Comparison of ENCODE assay signal across 35 cellular contexts in genomic region chr15:40347559-40348470, GRCh38. TPM values are rescaled to one million over a fixed set of nuclear protein-coding genes. Genes with fewer than 3 reads are reported as not detected.
DNase-seq lines count a peak whose midpoint lies in the region; ATAC-seq and TF ChIP-seq lines count a peak whose summit lies in the region.
"Had no signal": no experiment of that assay in that cellular context is flagged by ENCODE, and none has a peak within 500 bp of the region (broad histone marks: within the 10 kb centered on the region; RNA-seq: fewer than 3 reads in every experiment).

No MANE protein-coding gene starts in this region.

- peak; percentile 7; the same call in 1 of the 2 replicates for ATAC-seq in PC-3
- ATAC-seq: natural killer cell treated with Interleukin-12 subunit alpha and Interleukin-12 subunit beta and Interleukin-15 and Interleukin-18, amount 100 ng/mL, for 72 hours had no signal

- H3K36me3 Mint-ChIP-seq in endothelial cell (ENCODE audit: low read depth, unreplicated experiment) = no peaks in the 10 kb centered on the region
- no peaks in the 10 kb centered on the region for H3K36me3 Mint-ChIP-seq in activated T-cell treated with anti-CD3 and anti-CD28 coated beads, Interleukin-2, amount 50 U/mL, for 24 hours (ENCODE audit: low read depth)
- H3K36me3 Mint-ChIP-seq in MCF 10A (ENCODE audit: insufficient read depth, unreplicated experiment) = no peaks in the 10 kb centered on the region
- H3K36me3 Mint-ChIP-seq: activated naive CD8-positive, alpha-beta T cell treated with anti-CD3 and anti-CD28 coated beads, Interleukin-2, amount 10 ng/mL, durations not matched to agents 7 days and 5 days; mesothelial cell of epicardium; natural killer cell treated with Interleukin-12 subunit alpha and Interleukin-12 subunit beta and Interleukin-15 and Interleukin-18, amount 100 ng/mL, for 72 hours had no signal

- H3K9me3 Mint-ChIP-seq in endothelial cell (ENCODE audit: unreplicated experiment) (no peaks in the 10 kb centered on the region), MCF 10A (ENCODE audit: unreplicated experiment) (no peaks in the 10 kb centered on the region)
- H3K9me3 Mint-ChIP-seq in activated T-cell treated with anti-CD3 and anti-CD28 coated beads, Interleukin-2, amount 50 U/mL, for 24 hours = no peaks in the 10 kb centered on the region
- H3K9me3 Mint-ChIP-seq: activated B cell treated with CpG ODN at 0.5 μM for 24 hours; activated CD4-positive, alpha-beta T cell treated with anti-CD3 and anti-CD28 coated beads, Interleukin-2, amount 10 ng/mL, durations not matched to agents 7 days and 5 days; activated naive CD8-positive, alpha-beta T cell treated with anti-CD3 and anti-CD28 coated beads, Interleukin-2, amount 10 ng/mL, durations not matched to agents 7 days and 5 days; mesothelial cell of epicardium; natural killer cell treated with Interleukin-12 subunit alpha and Interleukin-12 subunit beta and Interleukin-15 and Interleukin-18, amount 100 ng/mL, for 72 hours; stimulated activated naive CD8-positive, alpha-beta T cell treated with anti-CD3 and anti-CD28 coated beads, Interleukin-15, Interleukin-2, amounts not matched to agents 100 ng/mL and 50 ng/mL, for 24 hours had no signal

- H3K27me3 ChIP-seq in PC-3 (ENCODE audit: low read length) (no peaks in the 10 kb centered on the region), mucosa of rectum (ENCODE audit: control insufficient read depth in 2 of 2, insufficient read depth in 2 of 2, low read length in 2 of 2) (no peaks in the 10 kb centered on the region)
- H3K27me3 ChIP-seq: ascending aorta, thyroid gland had no signal

- no peaks in the 10 kb centered on the region for H4K20me1 ChIP-seq in PC-3 (ENCODE audit: low read length)

- CTCF ChIA-PET in PC-3 (lab: Charles Lee) (no interaction called here), MCF 10A (lab: Yijun Ruan, JAX) (interaction anchor here (0.6 to 1.8 kb wide), 4 partner anchors 16 to 130 kb away, joined by 3 to 5 read pairs (median 4); no protein-coding TSS in a partner anchor)

- peak overlapping the region; percentile 37 for H3K4me2 ChIP-seq in PC-3 (ENCODE audit: low read length)

- no peaks in the 10 kb centered on the region for H3K9me2 ChIP-seq in PC-3 (replicated peaks; ENCODE audit: low read length)

- H3K36me3 ChIP-seq in PC-3 (ENCODE audit: low read depth, low read length) (no peaks in the 10 kb centered on the region), mucosa of rectum (ENCODE audit: control insufficient read depth in 2 of 2, insufficient read depth in 2 of 2, low read length in 2 of 2) (peaks cover 0 to 7% of the 10 kb centered on the region in 2 donors), urinary bladder (ENCODE audit: insufficient read depth) (no peaks in the 10 kb centered on the region)
- H3K36me3 ChIP-seq: ascending aorta, left ventricle myocardium inferior, thyroid gland had no signal

- peak; percentile 77 for DNase-seq in PC-3
- DNase-seq in endothelial cell (ENCODE audit: low spot score) = no peak
- DNase-seq in SIG-M5 treated with dmso at 0.1 percent for 504 hours (lab: John Stamatoyannopoulos, UW; ENCODE audit: unreplicated experiment) = no peak
- no peak for DNase-seq in activated T-cell treated with anti-CD3 and anti-CD28 coated beads, Interleukin-2, amount 50 U/mL, for 24 hours
- no peak for DNase-seq in MCF 10A (ENCODE audit: unreplicated experiment)
- DNase-seq: activated B cell treated with CpG ODN at 0.5 μM for 24 hours; activated CD4-positive, alpha-beta T cell treated with anti-CD3 and anti-CD28 coated beads, Interleukin-2, amount 10 ng/mL, durations not matched to agents 7 days and 5 days; activated gamma-delta T cell treated with Interleukin-2 at 50 U/mL for 16 hours; activated naive CD8-positive, alpha-beta T cell treated with anti-CD3 and anti-CD28 coated beads, Interleukin-2, amount 10 ng/mL, durations not matched to agents 7 days and 5 days; activated T-cell treated with anti-CD3 and anti-CD28 coated beads, Interleukin-2, amount 50 U/mL, for 1 hour; effector memory CD4-positive, alpha-beta T cell; glutamatergic neuron; Kasumi-1; left ventricle myocardium inferior; MV-4-11; NCI-H146; NCI-H446; NCI-H774; retina; thyroid gland had no signal

- H3K9me3 ChIP-seq in PC-3 (ENCODE audit: low read length) (no peaks in the 10 kb centered on the region), mucosa of rectum (ENCODE audit: control insufficient read depth in 2 of 2, low read length in 2 of 2) (no peaks in the 10 kb centered on the region)
- H3K9me3 ChIP-seq: ascending aorta, left ventricle myocardium inferior, thyroid gland had no signal

- H3K9ac ChIP-seq in PC-3 (ENCODE audit: low read length) = 0 out of 2 replicates have a peak overlapping the region, but pooled peaks have one; percentile 13
- peak overlapping the region; percentile 78 to 96 for H3K9ac ChIP-seq in mucosa of rectum (ENCODE audit: low read depth in 1 of 2, low read length in 2 of 2)

- peak overlapping the region; percentile 51 for H3K27ac ChIP-seq in PC-3 (ENCODE audit: low read length)
- H3K27ac ChIP-seq in mucosa of rectum (ENCODE audit: low read depth in 2 of 2, low read length in 2 of 2) = peak overlapping the region; percentile 100
- H3K27ac ChIP-seq in urinary bladder (ENCODE audit: low read depth) = peak overlapping the region; percentile 53
- H3K27ac ChIP-seq: ascending aorta, left ventricle myocardium inferior, thyroid gland had no signal

- no peak overlapping the region for H3K4me3 ChIP-seq in PC-3 (ENCODE audit: low read length)
- H3K4me3 ChIP-seq in mucosa of rectum (ENCODE audit: low read length in 2 of 2) = peak overlapping the region; percentile 39 to 61
- no peak overlapping the region for H3K4me3 ChIP-seq in urinary bladder (ENCODE audit: low read depth, low read length)
- H3K4me3 ChIP-seq: ascending aorta, left ventricle myocardium inferior, skin epidermis, thyroid gland had no signal

- no peak for TF ChIP-seq CTCF in PC-3 (conservative IDR thresholded peaks at IDR 0.05; ENCODE audit: low read depth, low read length)
- TF ChIP-seq CTCF in endothelial cell (IDR thresholded peaks at IDR 0.05; ENCODE audit: unreplicated experiment) = no peak
- TF ChIP-seq CTCF in MCF 10A (IDR thresholded peaks at IDR 0.05; ENCODE audit: unreplicated experiment) = no peak

- H3K27me3 Mint-ChIP-seq in endothelial cell (ENCODE audit: unreplicated experiment) (peaks cover 3% of the 10 kb centered on the region), MCF 10A (ENCODE audit: insufficient read depth, unreplicated experiment) (no peaks in the 10 kb centered on the region)
- H3K27me3 Mint-ChIP-seq in activated T-cell treated with anti-CD3 and anti-CD28 coated beads, Interleukin-2, amount 50 U/mL, for 24 hours = no peaks in the 10 kb centered on the region
- H3K27me3 Mint-ChIP-seq: activated B cell treated with CpG ODN at 0.5 μM for 24 hours; activated CD4-positive, alpha-beta T cell treated with anti-CD3 and anti-CD28 coated beads, Interleukin-2, amount 10 ng/mL, durations not matched to agents 7 days and 5 days; activated naive CD8-positive, alpha-beta T cell treated with anti-CD3 and anti-CD28 coated beads, Interleukin-2, amount 10 ng/mL, durations not matched to agents 7 days and 5 days; natural killer cell treated with Interleukin-12 subunit alpha and Interleukin-12 subunit beta and Interleukin-15 and Interleukin-18, amount 100 ng/mL, for 72 hours; stimulated activated naive CD8-positive, alpha-beta T cell treated with anti-CD3 and anti-CD28 coated beads, Interleukin-15, Interleukin-2, amounts not matched to agents 100 ng/mL and 50 ng/mL, for 24 hours had no signal

- H3K4me1 ChIP-seq in PC-3 (ENCODE audit: insufficient read depth, low read length) = peaks cover 53% of the 10 kb centered on the region
- H3K4me1 ChIP-seq in mucosa of rectum (ENCODE audit: control insufficient read depth in 2 of 2, insufficient read depth in 2 of 2, low read length in 2 of 2) = peaks cover 64 to 70% of the 10 kb centered on the region in 2 donors
- no peaks in the 10 kb centered on the region for H3K4me1 ChIP-seq in urinary bladder (ENCODE audit: insufficient read depth)

- H3K79me2 ChIP-seq in PC-3 (ENCODE audit: low read length) = no peaks in the 10 kb centered on the region

- H3K4me3 Mint-ChIP-seq in endothelial cell (ENCODE audit: unreplicated experiment) = no peak overlapping the region
- no peak overlapping the region for H3K4me3 Mint-ChIP-seq in activated T-cell treated with anti-CD3 and anti-CD28 coated beads, Interleukin-2, amount 50 U/mL, for 24 hours
- H3K4me3 Mint-ChIP-seq in MCF 10A (ENCODE audit: unreplicated experiment) = no peak overlapping the region
- H3K4me3 Mint-ChIP-seq: activated B cell treated with CpG ODN at 0.5 μM for 24 hours; activated CD4-positive, alpha-beta T cell treated with anti-CD3 and anti-CD28 coated beads, Interleukin-2, amount 10 ng/mL, durations not matched to agents 7 days and 5 days; activated naive CD8-positive, alpha-beta T cell treated with anti-CD3 and anti-CD28 coated beads, Interleukin-2, amount 10 ng/mL, durations not matched to agents 7 days and 5 days; mesothelial cell of epicardium; natural killer cell treated with Interleukin-12 subunit alpha and Interleukin-12 subunit beta and Interleukin-15 and Interleukin-18, amount 100 ng/mL, for 72 hours; stimulated activated naive CD8-positive, alpha-beta T cell treated with anti-CD3 and anti-CD28 coated beads, Interleukin-15, Interleukin-2, amounts not matched to agents 100 ng/mL and 50 ng/mL, for 24 hours had no signal

- peaks cover 5% of the 10 kb centered on the region for H3F3A ChIP-seq in PC-3 (ENCODE audit: low read length, unreplicated experiment)

- H3K4me1 Mint-ChIP-seq in endothelial cell (ENCODE audit: unreplicated experiment) = peaks cover 10% of the 10 kb centered on the region
- no peaks in the 10 kb centered on the region for H3K4me1 Mint-ChIP-seq in activated T-cell treated with anti-CD3 and anti-CD28 coated beads, Interleukin-2, amount 50 U/mL, for 24 hours (ENCODE audit: low read depth)
- peaks cover 28% of the 10 kb centered on the region for H3K4me1 Mint-ChIP-seq in MCF 10A (ENCODE audit: insufficient read depth, unreplicated experiment)
- H3K4me1 Mint-ChIP-seq: activated B cell treated with CpG ODN at 0.5 μM for 24 hours; activated CD4-positive, alpha-beta T cell treated with anti-CD3 and anti-CD28 coated beads, Interleukin-2, amount 10 ng/mL, durations not matched to agents 7 days and 5 days had no signal

- WGBS in urinary bladder = 83% methylated on average over 11 of the region's 11 CpGs

- intact Hi-C loops in PC-3 (cut with micrococcal nuclease) = loop anchor here (10.0 kb wide), 1 partner anchor 157 kb away; no protein-coding TSS in a partner anchor
- intact Hi-C loops in MCF 10A (cut with micrococcal nuclease) = no loop called here

- BruUV-seq in PC-3 (replicated peaks; lab: Mats Ljungman, UMichigan) = no TSS peak
- BruUV-seq in MCF 10A (replicated peaks; lab: Mats Ljungman, UMichigan) = no TSS peak

- POLR2A ChIA-PET in PC-3 (lab: Charles Lee; ENCODE audit: unreplicated experiment) (interaction anchor here (0.6 kb wide), 2 partner anchors 21 to 29 kb away, joined by 3 to 4 read pairs; no protein-coding TSS in a partner anchor), MCF 10A (lab: Yijun Ruan, JAX) (no interaction called here)

- no peak overlapping the region; the same call in 1 of the 2 replicates for H2AFZ ChIP-seq in PC-3 (ENCODE audit: low read length)

- H3K27ac Mint-ChIP-seq in endothelial cell (ENCODE audit: unreplicated experiment) (peak overlapping the region; percentile 18), MCF 10A (ENCODE audit: low read depth, unreplicated experiment) (no peak overlapping the region)
- no peak overlapping the region for H3K27ac Mint-ChIP-seq in activated T-cell treated with anti-CD3 and anti-CD28 coated beads, Interleukin-2, amount 50 U/mL, for 24 hours
- H3K27ac Mint-ChIP-seq: activated B cell treated with CpG ODN at 0.5 μM for 24 hours; activated CD4-positive, alpha-beta T cell treated with anti-CD3 and anti-CD28 coated beads, Interleukin-2, amount 10 ng/mL, durations not matched to agents 7 days and 5 days; activated naive CD8-positive, alpha-beta T cell treated with anti-CD3 and anti-CD28 coated beads, Interleukin-2, amount 10 ng/mL, durations not matched to agents 7 days and 5 days; mesothelial cell of epicardium; natural killer cell treated with Interleukin-12 subunit alpha and Interleukin-12 subunit beta and Interleukin-15 and Interleukin-18, amount 100 ng/mL, for 72 hours; stimulated activated naive CD8-positive, alpha-beta T cell treated with anti-CD3 and anti-CD28 coated beads, Interleukin-15, Interleukin-2, amounts not matched to agents 100 ng/mL and 50 ng/mL, for 24 hours had no signal

RNA-seq across cellular contexts. Expression of gene PHGR1, which starts 3.0 kb away (rescaled TPM):
- total RNA-seq in PC-3 (2014; rRNA removed) (not detected in 2 replicates), endothelial cell (ENCODE audit: unreplicated experiment) (not detected), urinary bladder (not detected), MCF 10A (2022) (not detected in 2 replicates)
- polyA plus RNA-seq in urinary bladder = 2.6 TPM
- total RNA-seq: activated B cell treated with CpG ODN at 0.5 μM for 24 hours; activated CD4-positive, alpha-beta T cell treated with anti-CD3 and anti-CD28 coated beads, Interleukin-2, amount 10 ng/mL, durations not matched to agents 7 days and 5 days; activated naive CD8-positive, alpha-beta T cell treated with anti-CD3 and anti-CD28 coated beads, Interleukin-2, amount 10 ng/mL, durations not matched to agents 7 days and 5 days; ascending aorta; epithelial cell of proximal tubule; fibroblast of villous mesenchyme; G401; left ventricle myocardium inferior; mesothelial cell of epicardium; natural killer cell treated with Interleukin-12 subunit alpha and Interleukin-12 subunit beta and Interleukin-15 and Interleukin-18, amount 100 ng/mL, for 72 hours; osteocyte; SK-MEL-5; T-helper 1 cell treated with Interleukin-12 subunit alpha and Interleukin-12 subunit beta and Interleukin-4 antibody, amounts not matched to agents 30 ng/mL and 1 ng/mL, for 36 hours; thyroid gland had no signal
- polyA plus RNA-seq: AG04450, BJ had no signal

RNA-seq across cellular contexts. Expression of gene CCDC9B, which starts 7.1 kb away (rescaled TPM):
- 56.1 and 101 TPM in 2 replicates for total RNA-seq in PC-3 (2014; rRNA removed)
- total RNA-seq in endothelial cell (ENCODE audit: unreplicated experiment) = 0.92 TPM
- 10.0 TPM for total RNA-seq in urinary bladder
- 42.2 TPM for polyA plus RNA-seq in urinary bladder
- 36.0 and 45.3 TPM in 2 replicates for total RNA-seq in MCF 10A (2022)

RNA-seq across cellular contexts. Expression of gene DISP2, which starts 10.2 kb away (rescaled TPM):
- total RNA-seq in PC-3 (2014; rRNA removed) (0.87 and 2.7 TPM in 2 replicates), endothelial cell (ENCODE audit: unreplicated experiment) (3.6 TPM), urinary bladder (0.63 TPM), MCF 10A (2022) (1.8 and 2.1 TPM in 2 replicates)
- 0.27 TPM for polyA plus RNA-seq in urinary bladder

RNA-seq across cellular contexts. Expression of gene INAFM2, which starts 24.3 kb away (rescaled TPM):
- 22.1 and 32.1 TPM in 2 replicates for total RNA-seq in PC-3 (2014; rRNA removed)
- 17.7 TPM for total RNA-seq in endothelial cell (ENCODE audit: unreplicated experiment)
- 11.3 TPM for total RNA-seq in urinary bladder
- polyA plus RNA-seq in urinary bladder = 24.5 TPM
- total RNA-seq in MCF 10A (2022) = 14.9 and 15.7 TPM in 2 replicates

RNA-seq across cellular contexts. Expression of gene KNSTRN, which starts 34.7 kb away (rescaled TPM):
- 115 and 125 TPM in 2 replicates for total RNA-seq in PC-3 (2014; rRNA removed)
- total RNA-seq in endothelial cell (ENCODE audit: unreplicated experiment) = 26.0 TPM
- total RNA-seq in urinary bladder = 25.4 TPM
- polyA plus RNA-seq in urinary bladder = 7.5 TPM
- 35.2 and 47.4 TPM in 2 replicates for total RNA-seq in MCF 10A (2022)

Comparison
In these comparisons a context has a peak if more than half of its experiments do, and no peak if none do; other contexts are left out.
1. H3K4me3 ChIP-seq: peak in mucosa of rectum (2 of 2); none in PC-3 (single experiment) and urinary bladder (single experiment).
2. Peak in every context shown above with its lines, with median percentiles within 50 percentile points of each other: H3K27ac ChIP-seq.